In genomic region chr17:3723188-3723555, GRCh38 we compare ENCODE assay signal across 8 cellular contexts. TPM values are rescaled to one million over a fixed set of nuclear protein-coding genes. Genes with fewer than 3 reads are reported as not detected.
DNase-seq lines count a peak whose midpoint lies in the region.

No MANE protein-coding gene starts in this region.

- CTCF ChIA-PET in activated CD4-positive, alpha-beta memory T cell treated with anti-CD3 and anti-CD28 coated beads for 36 hours (lab: Charles Lee): interaction anchor here (0.7 to 3.4 kb wide), 11 partner anchors 12 to 123 kb away, joined by 3 to 31 read pairs (median 6); partner anchors contain the start of gene NCBP3

- peak overlapping the region; percentile 86 for H3K27ac Mint-ChIP-seq in T-helper 1 cell treated with Interleukin-12 subunit alpha and Interleukin-12 subunit beta and Interleukin-4 antibody, amounts not matched to agents 30 μg/mL and 1 μg/mL, for 36 hours
- H3K27ac Mint-ChIP-seq in activated CD4-positive, alpha-beta memory T cell treated with anti-CD3 and anti-CD28 coated beads for 36 hours: peak overlapping the region; percentile 90

- H3K36me3 Mint-ChIP-seq in T-helper 1 cell treated with Interleukin-12 subunit alpha and Interleukin-12 subunit beta and Interleukin-4 antibody, amounts not matched to agents 30 μg/mL and 1 μg/mL, for 36 hours (ENCODE audit: low read depth): peaks cover 59% of the 10 kb centered on the region
- H3K36me3 Mint-ChIP-seq in activated CD4-positive, alpha-beta memory T cell treated with anti-CD3 and anti-CD28 coated beads for 36 hours: peaks cover 59% of the 10 kb centered on the region

- H3K4me1 Mint-ChIP-seq in T-helper 1 cell treated with Interleukin-12 subunit alpha and Interleukin-12 subunit beta and Interleukin-4 antibody, amounts not matched to agents 30 μg/mL and 1 μg/mL, for 36 hours (ENCODE audit: low read depth): peaks cover 56% of the 10 kb centered on the region
- H3K4me1 Mint-ChIP-seq in activated CD4-positive, alpha-beta memory T cell treated with anti-CD3 and anti-CD28 coated beads for 36 hours (ENCODE audit: low read depth): peaks cover 56% of the 10 kb centered on the region

- DNase-seq in T-helper 1 cell (no peak), NCI-H187 treated with DMSO at 0.1 percent for 48 hours (lab: John Stamatoyannopoulos, UW) (no peak), glomerular visceral epithelial cell (ENCODE audit: extremely low spot score) (no peak), LoVo (ENCODE audit: low spot score) (no peak)
- DNase-seq in activated CD4-positive, alpha-beta memory T cell treated with anti-CD3 and anti-CD28 coated beads for 36 hours: no peak

- H3K4me3 ChIP-seq in iPS-18c (ENCODE audit: insufficient read depth, low read depth, low read length): peak overlapping the region; percentile 95
- H3K4me3 ChIP-seq in subcutaneous abdominal adipose tissue (ENCODE audit: low read depth in 1 of 5, low read length in 5 of 5): peak overlapping the region; percentile 75 to 97 (median 96)

- no peaks in the 10 kb centered on the region for H3K27me3 Mint-ChIP-seq in T-helper 1 cell treated with Interleukin-12 subunit alpha and Interleukin-12 subunit beta and Interleukin-4 antibody, amounts not matched to agents 30 μg/mL and 1 μg/mL, for 36 hours (ENCODE audit: low read depth)
- no peaks in the 10 kb centered on the region for H3K27me3 Mint-ChIP-seq in activated CD4-positive, alpha-beta memory T cell treated with anti-CD3 and anti-CD28 coated beads for 36 hours

- no peaks in the 10 kb centered on the region for H3K27me3 ChIP-seq in subcutaneous abdominal adipose tissue (ENCODE audit: control insufficient read depth in 5 of 5, insufficient read depth in 4 of 5, low read length in 5 of 5)

- POLR2A ChIA-PET in activated CD4-positive, alpha-beta memory T cell treated with anti-CD3 and anti-CD28 coated beads for 36 hours (lab: Charles Lee): interaction anchor here (0.9 to 2.7 kb wide), 5 partner anchors 13 to 81 kb away, joined by 3 to 16 read pairs (median 5); partner anchors contain the start of genes EMC6 and P2RX5

- intact Hi-C loops in activated CD4-positive, alpha-beta memory T cell treated with anti-CD3 and anti-CD28 coated beads for 36 hours (cut with micrococcal nuclease): loop anchor here (1.0 to 2.0 kb wide), 2 partner anchors 12 to 16 kb away; no protein-coding TSS in a partner anchor

- peak overlapping the region; percentile 92 for H3K4me3 Mint-ChIP-seq in T-helper 1 cell treated with Interleukin-12 subunit alpha and Interleukin-12 subunit beta and Interleukin-4 antibody, amounts not matched to agents 30 μg/mL and 1 μg/mL, for 36 hours
- peak overlapping the region; percentile 97 for H3K4me3 Mint-ChIP-seq in activated CD4-positive, alpha-beta memory T cell treated with anti-CD3 and anti-CD28 coated beads for 36 hours

- H3K36me3 ChIP-seq in subcutaneous abdominal adipose tissue (ENCODE audit: control insufficient read depth in 5 of 5, insufficient read depth in 5 of 5, low read length in 5 of 5): peaks cover 0 to 10% (median 9%) of the 10 kb centered on the region in 5 donors

- peaks cover 8 to 39% (median 34%) of the 10 kb centered on the region in 5 donors for H3K4me1 ChIP-seq in subcutaneous abdominal adipose tissue (ENCODE audit: control insufficient read depth in 5 of 5, insufficient read depth in 5 of 5, low read length in 5 of 5)

- no peaks in the 10 kb centered on the region for H3K9me3 ChIP-seq in iPS-18c (ENCODE audit: control insufficient read depth, insufficient read depth, low read length)
- no peaks in the 10 kb centered on the region for H3K9me3 ChIP-seq in subcutaneous abdominal adipose tissue (ENCODE audit: control insufficient read depth in 5 of 5, low read length in 5 of 5)

- H3K9me3 Mint-ChIP-seq in T-helper 1 cell treated with Interleukin-12 subunit alpha and Interleukin-12 subunit beta and Interleukin-4 antibody, amounts not matched to agents 30 μg/mL and 1 μg/mL, for 36 hours: no peaks in the 10 kb centered on the region
- H3K9me3 Mint-ChIP-seq in activated CD4-positive, alpha-beta memory T cell treated with anti-CD3 and anti-CD28 coated beads for 36 hours: no peaks in the 10 kb centered on the region

- H3K27ac ChIP-seq in subcutaneous abdominal adipose tissue (ENCODE audit: low read depth, low read length): peak overlapping the region; percentile 92

- peak overlapping the region; percentile 80 to 99 (median 98) for H3K9ac ChIP-seq in subcutaneous abdominal adipose tissue (ENCODE audit: low read length in 5 of 5)

RNA-seq across cellular contexts. Expression of gene HASPIN, which starts 0.5 kb away (rescaled TPM):
- total RNA-seq in activated CD4-positive, alpha-beta memory T cell treated with anti-CD3 and anti-CD28 coated beads for 36 hours: 10 to 100 TPM; 22.0 to 22.7 TPM

RNA-seq across cellular contexts. Expression of gene P2RX5, which starts 27.2 kb away (rescaled TPM):
- 10 to 100 TPM; 37.6 to 43.2 TPM for total RNA-seq in activated CD4-positive, alpha-beta memory T cell treated with anti-CD3 and anti-CD28 coated beads for 36 hours

RNA-seq across cellular contexts. Expression of gene EMC6, which starts 54.6 kb away (rescaled TPM):
- 10 to 100 TPM; 49.3 to 55.4 TPM for total RNA-seq in activated CD4-positive, alpha-beta memory T cell treated with anti-CD3 and anti-CD28 coated beads for 36 hours

RNA-seq across cellular contexts. Expression of gene TAX1BP3, which starts 54.8 kb away (rescaled TPM):
- total RNA-seq in activated CD4-positive, alpha-beta memory T cell treated with anti-CD3 and anti-CD28 coated beads for 36 hours: 10 to 100 TPM; 23.7 to 24.5 TPM
